ENCODE assay signal across 15 cellular contexts in the genomic region with DNA sequence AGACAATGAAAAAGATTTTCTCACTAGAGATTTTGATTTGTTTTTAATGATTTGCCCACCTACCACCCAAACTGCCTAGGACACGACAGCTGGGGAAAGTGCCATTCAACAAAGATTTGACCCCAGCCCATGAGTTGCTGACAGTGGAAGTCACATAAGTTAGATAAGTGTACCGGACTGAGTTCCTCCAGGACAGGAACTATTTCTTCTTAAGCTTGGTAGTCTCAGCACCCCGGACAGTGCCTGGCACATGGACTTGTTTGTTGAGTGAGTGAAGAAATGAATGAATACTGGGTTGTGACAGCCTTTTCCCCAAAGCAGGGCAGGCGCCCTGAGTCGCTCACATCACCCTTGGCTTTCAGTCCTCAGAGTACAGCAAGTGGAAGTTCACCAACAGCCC. TPM values are rescaled to one million over a fixed set of nuclear protein-coding genes. Genes with fewer than 3 reads are reported as not detected.
"Had no signal": no experiment of that assay in that cellular context is flagged by ENCODE, and none has a peak within 500 bp of the region (broad histone marks: within the 10 kb centered on the region; RNA-seq: fewer than 3 reads in every experiment).

No MANE protein-coding gene starts in this region.

RNA-seq across cellular contexts. Expression of gene LGALS9B, which starts 26.7 kb away (rescaled TPM):
- total RNA-seq: hepatocyte, left cardiac atrium, liver, lower lobe of right lung, mammary epithelial cell, omental fat pad, progenitor cell of endocrine pancreas, pulmonary artery endothelial cell, renal cortical epithelial cell, right atrium auricular region, testis, thyroid gland, urinary bladder had no signal
- polyA plus RNA-seq: hepatocyte, liver, mammary epithelial cell, neural cell, ovary, urinary bladder had no signal
